ENCODE assay signal across 12 cellular contexts in the genomic region with DNA sequence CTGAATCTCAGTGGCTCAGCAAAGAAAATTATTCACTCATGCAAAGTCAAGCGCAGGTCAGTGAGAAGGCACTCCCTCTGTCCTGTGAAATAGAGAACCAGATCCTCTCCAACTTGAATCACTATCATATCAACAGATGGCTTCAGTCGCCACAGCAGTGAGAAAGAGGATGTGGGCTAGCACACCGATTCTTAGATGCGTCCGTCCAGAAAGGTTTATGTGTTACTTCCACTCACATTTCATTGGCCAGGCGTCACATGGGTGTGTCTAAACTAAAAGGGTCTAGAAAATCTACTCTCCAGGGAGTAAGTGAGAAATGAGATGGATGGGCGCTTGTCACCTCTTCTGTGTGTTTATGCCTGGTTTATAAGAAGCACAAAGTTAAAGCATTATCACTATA.
DNase-seq lines count a peak whose midpoint lies in the region; ATAC-seq and TF ChIP-seq lines count a peak whose summit lies in the region.
"Had no signal": no experiment of that assay in that cellular context is flagged by ENCODE, and none has a peak within 500 bp of the region (broad histone marks: within the 10 kb centered on the region; RNA-seq: fewer than 3 reads in every experiment).

No MANE protein-coding gene starts in this region.

- H3K27ac ChIP-seq in endodermal cell (ENCODE audit: low read depth, low read length) (no peak overlapping the region), stomach (no peak overlapping the region)

- H3K9me3 ChIP-seq in endodermal cell (ENCODE audit: control insufficient read depth, low read length) (no peaks in the 10 kb centered on the region), stomach (no peaks in the 10 kb centered on the region)

- no peaks in the 10 kb centered on the region for H3K36me3 Mint-ChIP-seq in endodermal cell (ENCODE audit: low read depth)

- H3K4me1 Mint-ChIP-seq in endodermal cell = no peaks in the 10 kb centered on the region

- no peak for TF ChIP-seq EP300 in stomach (IDR thresholded peaks at IDR 0.05)

- H3K9me3 Mint-ChIP-seq in endodermal cell = no peaks in the 10 kb centered on the region

- ATAC-seq in GM18498 (IDR thresholded peaks at IDR 0.05; ENCODE audit: unreplicated experiment) (peak; percentile 92), HG03103 (IDR thresholded peaks at IDR 0.05; ENCODE audit: low read depth, unreplicated experiment) (peak; percentile 93)
- ATAC-seq: left ventricle myocardium superior had no signal

- H3K4me1 ChIP-seq in endodermal cell (ENCODE audit: control insufficient read depth, insufficient read depth, low read length) (no peaks in the 10 kb centered on the region), stomach (no peaks in the 10 kb centered on the region)

- DNase-seq in GM20000 (ENCODE audit: low spot score) (peak; percentile 15), NOMO-1 treated with dmso at 0.1 percent for 144 hours (lab: John Stamatoyannopoulos, UW; ENCODE audit: unreplicated experiment) (peak; percentile 74), endodermal cell (no peak), HPDE6-E6E7 (ENCODE audit: extremely low spot score) (no peak), stomach (no peak)
- DNase-seq in activated CD4-positive, CD25-positive, alpha-beta regulatory T cell (lab: John Stamatoyannopoulos, UW) = no peak
- DNase-seq: caudate nucleus, left ventricle myocardium superior, NCI-H2171, SW 1271 had no signal

- H3K4me3 ChIP-seq in endodermal cell (ENCODE audit: low read length) (no peak overlapping the region), stomach (no peak overlapping the region)

- intact Hi-C loops in stomach (cut with DNase I; ENCODE audit: low total_unique reads) = no loop called here

- H3K27ac Mint-ChIP-seq in endodermal cell = no peak overlapping the region

- TF ChIP-seq CTCF in GM20000 (IDR thresholded peaks at IDR 0.05; ENCODE audit: extremely low read depth, missing control alignments) (no peak), endodermal cell (conservative IDR thresholded peaks at IDR 0.05) (no peak), stomach (IDR thresholded peaks at IDR 0.05) (no peak)

- no peaks in the 10 kb centered on the region for H3K36me3 ChIP-seq in endodermal cell (ENCODE audit: control insufficient read depth, insufficient read depth, low read length)
- H3K36me3 ChIP-seq in stomach = no peaks in the 10 kb centered on the region

- peaks cover 3% of the 10 kb centered on the region for H3K27me3 Mint-ChIP-seq in endodermal cell (ENCODE audit: insufficient read depth)

- H3K27me3 ChIP-seq in endodermal cell (ENCODE audit: control insufficient read depth, insufficient read depth, low read length, poor library complexity, severe bottlenecking) (no peaks in the 10 kb centered on the region), stomach (no peaks in the 10 kb centered on the region)

- TF ChIP-seq POLR2A in stomach (IDR thresholded peaks at IDR 0.05) = no peak

- no peak overlapping the region for H3K9ac ChIP-seq in endodermal cell (ENCODE audit: extremely low read depth, low read length, poor library complexity, severe bottlenecking)

- no peak overlapping the region for H3K4me3 Mint-ChIP-seq in endodermal cell

- WGBS in endodermal cell (ENCODE audit: insufficient coverage in 1 of 2, insufficient read length in 1 of 2), 2 experiments = 95 to 100% methylated on average over 2 to 7 of the region's 7 CpGs
- 63 to 78% (median 77%) methylated on average over 7 of the region's 7 CpGs for WGBS in stomach, 5 donors

Comparison
In these comparisons a context has a peak if more than half of its experiments do, and no peak if none do; other contexts are left out.
1. DNase-seq: peak in GM20000 (single experiment) and NOMO-1 treated with dmso at 0.1 percent for 144 hours (single experiment); none in endodermal cell (single experiment), HPDE6-E6E7 (single experiment), stomach (single experiment) and activated CD4-positive, CD25-positive, alpha-beta regulatory T cell (0 of 4).